Comparison of ENCODE assay signal across 19 cellular contexts in the genomic region with DNA sequence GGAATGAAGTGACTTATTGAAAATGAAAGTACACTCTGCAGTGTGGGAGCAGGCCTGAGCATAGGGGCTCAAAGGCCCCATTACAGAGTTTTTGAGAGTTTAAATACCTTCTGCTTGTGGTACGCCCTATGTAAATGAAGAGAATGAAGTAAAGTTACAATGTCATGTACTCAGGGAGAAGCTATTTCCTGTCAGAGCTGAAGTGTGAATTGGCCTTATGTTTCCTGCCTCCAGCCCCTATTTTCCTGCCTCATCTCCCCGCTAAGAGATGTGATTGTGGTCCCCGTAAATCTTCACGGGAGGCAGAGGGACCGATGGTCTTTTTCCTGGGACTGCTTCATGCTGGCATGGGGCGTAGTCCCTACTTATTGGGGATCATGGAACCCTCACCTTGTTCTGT. TPM values are rescaled to one million over a fixed set of nuclear protein-coding genes. Genes with fewer than 3 reads are reported as not detected.
DNase-seq lines count a peak whose midpoint lies in the region; ATAC-seq and TF ChIP-seq lines count a peak whose summit lies in the region.
"Had no signal": no experiment of that assay in that cellular context is flagged by ENCODE, and none has a peak within 500 bp of the region (broad histone marks: within the 10 kb centered on the region; RNA-seq: fewer than 3 reads in every experiment).

No MANE protein-coding gene starts in this region.

- peak overlapping the region; percentile 86 for H3K27ac Mint-ChIP-seq in activated naive CD4-positive, alpha-beta T cell treated with anti-CD3 and anti-CD28 coated beads, Interleukin-2, amount 10 ng/mL, durations not matched to agents 7 days and 5 days
- peak overlapping the region; percentile 55 for H3K27ac Mint-ChIP-seq in central memory CD8-positive, alpha-beta T cell (ENCODE audit: low read depth)
- no peak overlapping the region for H3K27ac Mint-ChIP-seq in stimulated activated effector memory CD8-positive, alpha-beta T cell treated with anti-CD3 and anti-CD28 coated beads, Interleukin-12 subunit alpha, Interleukin-12 subunit beta, amount 100 ng/mL, for 72 hours

- intact Hi-C loops in sciatic nerve (cut with DNase I), result no loop called here
- intact Hi-C loops in prostate gland (cut with DNase I), result no loop called here

- peaks cover 29% of the 10 kb centered on the region for H3K4me1 ChIP-seq in RWPE2 (ENCODE audit: insufficient read depth, poor library complexity, severe bottlenecking)
- no peaks in the 10 kb centered on the region for H3K4me1 ChIP-seq in prostate gland (replicated peaks)
- H3K4me1 ChIP-seq: left ventricle myocardium inferior, tibial nerve had no signal

- no peak overlapping the region for H3K4me3 Mint-ChIP-seq in activated naive CD4-positive, alpha-beta T cell treated with anti-CD3 and anti-CD28 coated beads, Interleukin-2, amount 10 ng/mL, durations not matched to agents 7 days and 5 days
- H3K4me3 Mint-ChIP-seq in central memory CD8-positive, alpha-beta T cell, result peak overlapping the region; percentile 75
- peak overlapping the region; percentile 48 for H3K4me3 Mint-ChIP-seq in stimulated activated effector memory CD8-positive, alpha-beta T cell treated with anti-CD3 and anti-CD28 coated beads, Interleukin-12 subunit alpha, Interleukin-12 subunit beta, amount 100 ng/mL, for 72 hours
- H3K4me3 Mint-ChIP-seq: naive B cell had no signal

- H3K4me3 ChIP-seq in RWPE2 (ENCODE audit: severe bottlenecking) (no peak overlapping the region), prostate gland (no peak overlapping the region)
- H3K4me3 ChIP-seq: cardiac muscle cell, left ventricle myocardium inferior, tibial nerve had no signal

- WGBS in prostate gland, result 49% methylated on average over 6 of the region's 6 CpGs

- H3K27me3 Mint-ChIP-seq in activated naive CD4-positive, alpha-beta T cell treated with anti-CD3 and anti-CD28 coated beads, Interleukin-2, amount 10 ng/mL, durations not matched to agents 7 days and 5 days, result peaks cover 4% of the 10 kb centered on the region
- no peaks in the 10 kb centered on the region for H3K27me3 Mint-ChIP-seq in central memory CD8-positive, alpha-beta T cell

- H3K9me3 ChIP-seq in RWPE2 (ENCODE audit: severe bottlenecking), result peaks cover 4% of the 10 kb centered on the region
- no peaks in the 10 kb centered on the region for H3K9me3 ChIP-seq in prostate gland
- H3K9me3 ChIP-seq: left ventricle myocardium inferior had no signal

- H3K36me3 ChIP-seq in RWPE2 (ENCODE audit: low read depth) (no peaks in the 10 kb centered on the region), prostate gland (no peaks in the 10 kb centered on the region)
- H3K36me3 ChIP-seq: cardiac muscle cell, left ventricle myocardium inferior, tibial nerve had no signal

- TF ChIP-seq POLR2A in prostate gland (IDR thresholded peaks at IDR 0.05), result no peak

- TF ChIP-seq CTCF in RWPE2 (IDR thresholded peaks at IDR 0.05; ENCODE audit: poor library complexity, severe bottlenecking) (no peak), prostate gland (IDR thresholded peaks at IDR 0.05) (no peak)

- H3K27me3 ChIP-seq in RWPE2 (ENCODE audit: insufficient read depth, poor library complexity, severe bottlenecking) (no peaks in the 10 kb centered on the region), prostate gland (replicated peaks; ENCODE audit: insufficient read depth) (no peaks in the 10 kb centered on the region)
- H3K27me3 ChIP-seq: cardiac muscle cell, foreskin keratinocyte had no signal

- H3K9me3 Mint-ChIP-seq in activated naive CD4-positive, alpha-beta T cell treated with anti-CD3 and anti-CD28 coated beads, Interleukin-2, amount 10 ng/mL, durations not matched to agents 7 days and 5 days, result peaks cover 10% of the 10 kb centered on the region
- peaks cover 5% of the 10 kb centered on the region for H3K9me3 Mint-ChIP-seq in central memory CD8-positive, alpha-beta T cell
- H3K9me3 Mint-ChIP-seq in stimulated activated effector memory CD8-positive, alpha-beta T cell treated with anti-CD3 and anti-CD28 coated beads, Interleukin-12 subunit alpha, Interleukin-12 subunit beta, amount 100 ng/mL, for 72 hours, result no peaks in the 10 kb centered on the region

- peaks cover 12% of the 10 kb centered on the region for H3K36me3 Mint-ChIP-seq in activated naive CD4-positive, alpha-beta T cell treated with anti-CD3 and anti-CD28 coated beads, Interleukin-2, amount 10 ng/mL, durations not matched to agents 7 days and 5 days
- H3K36me3 Mint-ChIP-seq in central memory CD8-positive, alpha-beta T cell (ENCODE audit: insufficient read depth), result peaks cover 19% of the 10 kb centered on the region
- H3K36me3 Mint-ChIP-seq in stimulated activated effector memory CD8-positive, alpha-beta T cell treated with anti-CD3 and anti-CD28 coated beads, Interleukin-12 subunit alpha, Interleukin-12 subunit beta, amount 100 ng/mL, for 72 hours, result peaks cover 19% of the 10 kb centered on the region
- H3K36me3 Mint-ChIP-seq: naive B cell had no signal

- H3K27ac ChIP-seq in RWPE2 (ENCODE audit: poor library complexity, severe bottlenecking), result peak overlapping the region; percentile 35
- no peak overlapping the region for H3K27ac ChIP-seq in prostate gland
- H3K27ac ChIP-seq: cardiac muscle cell, foreskin keratinocyte, left ventricle myocardium inferior, tibial nerve had no signal

- CTCF ChIA-PET in activated naive CD4-positive, alpha-beta T cell treated with anti-CD3 and anti-CD28 coated beads, Interleukin-2, amount 10 ng/mL, durations not matched to agents 7 days and 5 days (lab: Charles Lee), result interaction anchor here (1.1 to 3.4 kb wide), 3 partner anchors 11 to 20 kb away, joined by 3 to 32 read pairs (median 3); no protein-coding TSS in a partner anchor

- ATAC-seq in RWPE2 (ENCODE audit: low read depth) (no peak), sciatic nerve (no peak), HG02571 (IDR thresholded peaks at IDR 0.05; ENCODE audit: unreplicated experiment) (no peak)
- ATAC-seq in central memory CD8-positive, alpha-beta T cell (replicated peaks; ENCODE audit: extremely low read depth, poor library complexity, severe bottlenecking), result no peak
- ATAC-seq in stimulated activated effector memory CD8-positive, alpha-beta T cell treated with anti-CD3 and anti-CD28 coated beads, Interleukin-12 subunit alpha, Interleukin-12 subunit beta, amount 100 ng/mL, for 72 hours, result no peak
- ATAC-seq: foreskin keratinocyte had no signal

- DNase-seq in activated naive CD4-positive, alpha-beta T cell treated with anti-CD3 and anti-CD28 coated beads, Interleukin-2, amount 10 ng/mL, durations not matched to agents 7 days and 5 days, result no peak
- no peak for DNase-seq in activated naive CD4-positive, alpha-beta T cell (lab: John Stamatoyannopoulos, UW)
- no peak for DNase-seq in RWPE2 (ENCODE audit: low spot score)
- no peak for DNase-seq in central memory CD8-positive, alpha-beta T cell (ENCODE audit: low spot score in 2 of 2)
- no peak for DNase-seq in stimulated activated effector memory CD8-positive, alpha-beta T cell treated with anti-CD3 and anti-CD28 coated beads, Interleukin-12 subunit alpha, Interleukin-12 subunit beta, amount 100 ng/mL, for 72 hours (ENCODE audit: low spot score in 2 of 2)
- DNase-seq in sciatic nerve (ENCODE audit: low spot score), result no peak
- DNase-seq in prostate gland (ENCODE audit: low spot score), result no peak
- DNase-seq: activated CD4-positive, alpha-beta T cell treated with anti-CD3 and anti-CD28 coated beads, Interleukin-2, amount 50 U/mL, for 4 hours; foreskin keratinocyte; GOT3; left ventricle myocardium inferior; naive B cell; NCI-H1105; SIG-M5; T1000 had no signal

- peaks cover 96% of the 10 kb centered on the region for H3K4me1 Mint-ChIP-seq in activated naive CD4-positive, alpha-beta T cell treated with anti-CD3 and anti-CD28 coated beads, Interleukin-2, amount 10 ng/mL, durations not matched to agents 7 days and 5 days
- peaks cover 82% of the 10 kb centered on the region for H3K4me1 Mint-ChIP-seq in central memory CD8-positive, alpha-beta T cell
- H3K4me1 Mint-ChIP-seq in stimulated activated effector memory CD8-positive, alpha-beta T cell treated with anti-CD3 and anti-CD28 coated beads, Interleukin-12 subunit alpha, Interleukin-12 subunit beta, amount 100 ng/mL, for 72 hours, result peaks cover 82% of the 10 kb centered on the region

RNA-seq across cellular contexts. Expression of a gene that starts 2.5 kb away (rescaled TPM):
- 0.31 TPM for total RNA-seq in sciatic nerve
- 1 to 10 TPM in 1 of 2 donors, not detected in 1; 4.8 TPM for total RNA-seq in prostate gland
- total RNA-seq: cardiac muscle cell, foreskin keratinocyte, left ventricle myocardium inferior, renal cortical epithelial cell, tibial nerve had no signal

RNA-seq across cellular contexts. Expression of a gene that starts 21.2 kb away (rescaled TPM):
- total RNA-seq in sciatic nerve (not detected), prostate gland (1 to 10 TPM; 3.9 to 4.8 TPM)
- total RNA-seq: left ventricle myocardium inferior had no signal

RNA-seq across cellular contexts. Expression of a gene that starts 35.5 kb away (rescaled TPM):
- total RNA-seq in sciatic nerve, result not detected
- total RNA-seq in prostate gland, result under 1 TPM in 1 of 2 donors, not detected in 1; 0.17 TPM
- total RNA-seq: foreskin keratinocyte, left ventricle myocardium inferior, renal cortical epithelial cell, tibial nerve had no signal

RNA-seq across cellular contexts. Expression of a gene that starts 57.0 kb away (rescaled TPM):
- total RNA-seq in sciatic nerve, result 42.2 TPM
- 10 to 100 TPM; 28.9 to 39.0 TPM for total RNA-seq in prostate gland

RNA-seq across cellular contexts. Expression of a gene that starts 57.3 kb away (rescaled TPM):
- total RNA-seq in sciatic nerve, result 13.2 TPM
- 1 to 10 TPM; 3.2 to 5.3 TPM for total RNA-seq in prostate gland
- total RNA-seq: cardiac muscle cell, renal cortical epithelial cell had no signal
